Comparison of ENCODE assay signal across 15 cellular contexts in the genomic region with DNA sequence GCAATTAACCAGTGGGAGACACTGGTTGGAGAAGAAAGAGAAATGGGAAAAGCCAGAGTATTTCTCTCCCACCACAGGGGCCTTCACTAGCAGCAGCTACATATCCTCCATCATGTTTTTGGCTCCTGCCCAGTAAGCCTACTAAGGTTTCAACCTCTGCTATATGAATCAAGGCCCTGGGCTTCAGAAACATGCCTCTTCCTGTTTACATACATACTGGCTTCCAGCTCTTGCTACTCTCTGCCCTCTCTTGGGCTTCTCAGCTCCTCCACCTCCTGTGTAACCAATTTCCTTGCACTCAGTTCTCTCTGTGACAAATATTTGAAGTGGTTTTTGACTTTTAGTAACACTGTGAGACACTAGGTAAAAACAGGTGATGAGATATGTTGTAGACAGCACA.
DNase-seq lines count a peak whose midpoint lies in the region; ATAC-seq, FAIRE-seq and TF ChIP-seq lines count a peak whose summit lies in the region.
"Had no signal": no experiment of that assay in that cellular context is flagged by ENCODE, and none has a peak within 500 bp of the region (broad histone marks: within the 10 kb centered on the region; RNA-seq: fewer than 3 reads in every experiment).

No MANE protein-coding gene starts in this region.

- peaks cover 3% of the 10 kb centered on the region for H3K4me1 Mint-ChIP-seq in T-helper 1 cell treated with Interleukin-12 subunit alpha and Interleukin-12 subunit beta and Interleukin-4 antibody, amounts not matched to agents 30 μg/mL and 1 μg/mL, for 36 hours (ENCODE audit: low read depth)

- H3K79me2 ChIP-seq in endothelial cell of umbilical vein (ENCODE audit: control insufficient read depth, insufficient read depth, low read length) (no peaks in the 10 kb centered on the region), smooth muscle cell (ENCODE audit: low read depth) (no peaks in the 10 kb centered on the region)

- H3K9ac ChIP-seq in endothelial cell of umbilical vein (replicated peaks; ENCODE audit: extremely low read depth, insufficient read depth, low read length) (no peak overlapping the region), smooth muscle cell (ENCODE audit: low read depth) (no peak overlapping the region)

- H3K36me3 ChIP-seq in endothelial cell of umbilical vein (ENCODE audit: control insufficient read depth in 2 of 2, extremely low read depth in 1 of 2, insufficient read depth in 2 of 2, low read length in 2 of 2) (no peaks in the 10 kb centered on the region), smooth muscle cell (ENCODE audit: low read depth) (no peaks in the 10 kb centered on the region), pancreas (no peaks in the 10 kb centered on the region)

- DNase-seq in T-helper 1 cell: no peak
- peak; percentile 28 for DNase-seq in NCI-H226
- DNase-seq in endothelial cell of umbilical vein (ENCODE audit: low read depth, low spot score): peak; percentile 35
- DNase-seq in smooth muscle cell (lab: John Stamatoyannopoulos, UW; ENCODE audit: unreplicated experiment): no peak
- no peak for DNase-seq in GDM1 (lab: John Stamatoyannopoulos, UW)
- no peak for DNase-seq in pancreas
- DNase-seq: activated naive CD4-positive, alpha-beta T cell treated with anti-CD3 and anti-CD28 coated beads for 36 hours; posterior cingulate gyrus; stimulated activated CD8-positive, alpha-beta memory T cell treated with anti-CD3 and anti-CD28 coated beads, Interleukin-4, amount 100 ng/mL, for 48 hours; T-helper 9 cell had no signal

- H3K27me3 Mint-ChIP-seq in T-helper 1 cell treated with Interleukin-12 subunit alpha and Interleukin-12 subunit beta and Interleukin-4 antibody, amounts not matched to agents 30 μg/mL and 1 μg/mL, for 36 hours (ENCODE audit: low read depth): no peaks in the 10 kb centered on the region

- H3K4me2 ChIP-seq in endothelial cell of umbilical vein (ENCODE audit: insufficient read depth, low read length) (no peak overlapping the region), smooth muscle cell (no peak overlapping the region)

- no peaks in the 10 kb centered on the region for H3F3A ChIP-seq in smooth muscle cell (ENCODE audit: low read depth)

- peak overlapping the region; percentile 26 for H3K27ac Mint-ChIP-seq in T-helper 1 cell treated with Interleukin-12 subunit alpha and Interleukin-12 subunit beta and Interleukin-4 antibody, amounts not matched to agents 30 μg/mL and 1 μg/mL, for 36 hours
- H3K27ac Mint-ChIP-seq: activated naive CD4-positive, alpha-beta T cell treated with anti-CD3 and anti-CD28 coated beads for 36 hours had no signal

- CTCF ChIA-PET in endothelial cell of umbilical vein (lab: Charles Lee): interaction anchor here (1.1 to 1.9 kb wide), 2 partner anchors 9 to 10 kb away, joined by 6 to 7 read pairs; no protein-coding TSS in a partner anchor

- TF ChIP-seq POLR2A in endothelial cell of umbilical vein (IDR thresholded peaks at IDR 0.05; ENCODE audit: low read depth, low read length): no peak

- H2AFZ ChIP-seq in endothelial cell of umbilical vein (ENCODE audit: low read depth, low read length) (peak overlapping the region; percentile 10), smooth muscle cell (ENCODE audit: low read depth) (peak overlapping the region; percentile 9)

- H3K4me1 ChIP-seq in endothelial cell of umbilical vein (ENCODE audit: control insufficient read depth, extremely low read depth, insufficient read depth, low read length) (no peaks in the 10 kb centered on the region), smooth muscle cell (ENCODE audit: low read depth) (no peaks in the 10 kb centered on the region), pancreas (peaks cover 0 to 16% (median 15%) of the 10 kb centered on the region in 3 donors)

- H3K4me3 ChIP-seq in endothelial cell of umbilical vein (replicated peaks in 1 of 3; ENCODE audit: insufficient read depth in 1 of 3, low read depth in 1 of 3, low read length in 3 of 3) (no peak overlapping the region), smooth muscle cell (no peak overlapping the region), pancreas (no peak overlapping the region)

- H4K20me1 ChIP-seq in endothelial cell of umbilical vein (replicated peaks; ENCODE audit: control insufficient read depth, extremely low read depth, insufficient read depth, low read length): no peaks in the 10 kb centered on the region
- no peaks in the 10 kb centered on the region for H4K20me1 ChIP-seq in smooth muscle cell (ENCODE audit: low read depth)

- H3K4me3 Mint-ChIP-seq in T-helper 1 cell treated with Interleukin-12 subunit alpha and Interleukin-12 subunit beta and Interleukin-4 antibody, amounts not matched to agents 30 μg/mL and 1 μg/mL, for 36 hours: no peak overlapping the region
- H3K4me3 Mint-ChIP-seq: activated naive CD4-positive, alpha-beta T cell treated with anti-CD3 and anti-CD28 coated beads for 36 hours had no signal

- no peaks in the 10 kb centered on the region for H3K9me3 Mint-ChIP-seq in T-helper 1 cell treated with Interleukin-12 subunit alpha and Interleukin-12 subunit beta and Interleukin-4 antibody, amounts not matched to agents 30 μg/mL and 1 μg/mL, for 36 hours
- H3K9me3 Mint-ChIP-seq: activated naive CD4-positive, alpha-beta T cell treated with anti-CD3 and anti-CD28 coated beads for 36 hours had no signal

- TF ChIP-seq CTCF in endothelial cell of umbilical vein (IDR thresholded peaks at IDR 0.05; ENCODE audit: extremely low read depth in 1 of 2, insufficient read depth in 1 of 2, low read depth in 1 of 2, low read length in 2 of 2): no peak
- no peak for TF ChIP-seq CTCF in smooth muscle cell (IDR thresholded peaks at IDR 0.05; ENCODE audit: borderline replicate concordance, insufficient read depth, poor library complexity, severe bottlenecking)
- no peak for TF ChIP-seq CTCF in pancreas (IDR thresholded peaks at IDR 0.05)

- ATAC-seq in GM21390 (IDR thresholded peaks at IDR 0.05; ENCODE audit: unreplicated experiment) (no peak), pancreas (no peak)

- POLR2A ChIA-PET in endothelial cell of umbilical vein (lab: Charles Lee): no interaction called here

- FAIRE-seq in endothelial cell of umbilical vein (lab: Jason Lieb, UNC) (no peak), pancreas (lab: Jason Lieb, UNC) (no peak)
- FAIRE-seq: D721Med, urothelium cell line had no signal

- dilution Hi-C loops in endothelial cell of umbilical vein (cut with MboI; ENCODE audit: extremely low pct_ligation_motif_present, low sequenced_read_pairs): no loop called here

- no peaks in the 10 kb centered on the region for H3K36me3 Mint-ChIP-seq in T-helper 1 cell treated with Interleukin-12 subunit alpha and Interleukin-12 subunit beta and Interleukin-4 antibody, amounts not matched to agents 30 μg/mL and 1 μg/mL, for 36 hours (ENCODE audit: low read depth)

- intact Hi-C loops in endothelial cell of umbilical vein (cut with micrococcal nuclease): no loop called here
- intact Hi-C loops in pancreas (cut with DNase I): no loop called here

- no TSS peak for BruUV-seq in endothelial cell of umbilical vein (replicated peaks; lab: Mats Ljungman, UMichigan)

- no peaks in the 10 kb centered on the region for H3K9me3 ChIP-seq in endothelial cell of umbilical vein (replicated peaks; ENCODE audit: control insufficient read depth, insufficient read depth, low read length)
- no peaks in the 10 kb centered on the region for H3K9me3 ChIP-seq in smooth muscle cell (replicated peaks; ENCODE audit: low read depth)
- H3K9me3 ChIP-seq in pancreas: no peaks in the 10 kb centered on the region

- H3K27ac ChIP-seq in endothelial cell of umbilical vein (ENCODE audit: insufficient read depth, low read depth, low read length) (no peak overlapping the region), smooth muscle cell (ENCODE audit: low read depth) (no peak overlapping the region), pancreas (no peak overlapping the region)
- H3K27ac ChIP-seq: RWPE1 had no signal

- no peaks in the 10 kb centered on the region for H3K27me3 ChIP-seq in endothelial cell of umbilical vein (ENCODE audit: control insufficient read depth in 2 of 2, insufficient read depth in 2 of 2, low read length in 2 of 2)
- H3K27me3 ChIP-seq in smooth muscle cell (ENCODE audit: low read depth): no peaks in the 10 kb centered on the region
- no peaks in the 10 kb centered on the region for H3K27me3 ChIP-seq in pancreas

- H3K9me1 ChIP-seq in endothelial cell of umbilical vein (replicated peaks; ENCODE audit: control insufficient read depth, extremely low read depth, insufficient read depth, low read length): no peaks in the 10 kb centered on the region

TF ChIP-seq in endothelial cell of umbilical vein, 7 proteins besides CTCF, POLR2A, EP300 and RAD21:
- TF ChIP-seq, protein P1, sequence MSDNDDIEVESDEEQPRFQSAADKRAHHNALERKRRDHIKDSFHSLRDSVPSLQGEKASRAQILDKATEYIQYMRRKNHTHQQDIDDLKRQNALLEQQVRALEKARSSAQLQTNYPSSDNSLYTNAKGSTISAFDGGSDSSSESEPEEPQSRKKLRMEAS (IDR thresholded peaks at IDR 0.05; ENCODE audit: insufficient read depth, insufficient read length): no peak
- TF ChIP-seq POLR2AphosphoS5 (IDR thresholded peaks at IDR 0.05; ENCODE audit: insufficient read depth, low read depth, low read length) (no peak), MYC (IDR thresholded peaks at IDR 0.05; ENCODE audit: low read depth, low read length) (no peak), JUN (IDR thresholded peaks at IDR 0.05; ENCODE audit: borderline replicate concordance, insufficient read depth, insufficient read length, low read depth) (no peak), EZH2 (IDR thresholded peaks at IDR 0.05; ENCODE audit: borderline replicate concordance, low read depth, low read length, severe bottlenecking) (no peak), FOS (IDR thresholded peaks at IDR 0.05; ENCODE audit: borderline replicate concordance, insufficient read depth, low read length) (no peak)

Comparison
In these comparisons a context has a peak if more than half of its experiments do, and no peak if none do; other contexts are left out.
1. DNase-seq: peak in NCI-H226 (single experiment) and endothelial cell of umbilical vein (single experiment); none in T-helper 1 cell (0 of 5), smooth muscle cell (single experiment), GDM1 (single experiment) and pancreas (0 of 6).